8 cellular contexts compared by ENCODE assay signal in genomic region chr1:2108213-2108876, GRCh38. TPM values are rescaled to one million over a fixed set of nuclear protein-coding genes. Genes with fewer than 3 reads are reported as not detected.
DNase-seq lines count a peak whose midpoint lies in the region; ATAC-seq and TF ChIP-seq lines count a peak whose summit lies in the region.

No MANE protein-coding gene starts in this region.

- H3K9me3 ChIP-seq in BLaER1 (no peaks in the 10 kb centered on the region), HEK293 (ENCODE audit: control insufficient read depth, insufficient read depth, low read depth, low read length) (no peaks in the 10 kb centered on the region), left lung (no peaks in the 10 kb centered on the region)

- peak overlapping the region; percentile 73; the same call in 1 of the 2 replicates for H3K9ac ChIP-seq in BLaER1

- H3K27ac ChIP-seq in BLaER1 (peak overlapping the region; percentile 71), HEK293 (ENCODE audit: extremely low read depth, low read depth, low read length) (no peak overlapping the region), left lung (no peak overlapping the region)

- intact Hi-C loops in left lung (cut with DNase I), result no loop called here

- H4K20me1 ChIP-seq in BLaER1, result peaks cover 100% of the 10 kb centered on the region

- H3K27me3 ChIP-seq in BLaER1 (no peaks in the 10 kb centered on the region; the same call in 1 of the 2 replicates), left lung (no peaks in the 10 kb centered on the region)

- H3K4me2 ChIP-seq in BLaER1, result peak overlapping the region; percentile 90

- H3K4me1 ChIP-seq in BLaER1 (peaks cover 100% of the 10 kb centered on the region), HEK293 (ENCODE audit: control insufficient read depth, insufficient read depth, low read length) (no peaks in the 10 kb centered on the region), left lung (peaks cover 3 to 22% of the 10 kb centered on the region in 2 donors)

- TF ChIP-seq CTCF in HEK293 (tag by site-specific recombination; IDR thresholded peaks at IDR 0.05), result peak; percentile 33
- no peak for TF ChIP-seq CTCF in left lung (IDR thresholded peaks at IDR 0.05)

- POLR2A ChIA-PET in HEK293 (lab: Yijun Ruan, JAX), result no interaction called here

- CTCF ChIA-PET in HEK293 (lab: Yijun Ruan, JAX), result interaction anchor here (0.9 to 2.0 kb wide), 3 partner anchors 25 to 66 kb away, joined by 4 to 19 read pairs (median 12); no protein-coding TSS in a partner anchor

- peaks cover 21% of the 10 kb centered on the region for H3K36me3 ChIP-seq in BLaER1
- peaks cover 0 to 22% of the 10 kb centered on the region in 2 experiments; a peak in 1 of 3 replicates for H3K36me3 ChIP-seq in HEK293 (ENCODE audit: control insufficient read depth in 2 of 2, insufficient read depth in 1 of 2, low read length in 2 of 2)
- no peaks in the 10 kb centered on the region for H3K36me3 ChIP-seq in left lung

- ATAC-seq in left lung (peak; percentile 17), left lobe of liver (no peak)

- peak; percentile 72 for DNase-seq in astrocyte of the hippocampus (ENCODE audit: low read depth, low spot score)
- DNase-seq in left lung, result peak in 1 of 2 donors; percentile 82
- DNase-seq in NK-92 treated with Interleukin-12 subunit alpha and Interleukin-12 subunit beta, amount 100 ng/mL, for 24 hours (lab: John Stamatoyannopoulos, UW), result no peak
- DNase-seq in activated effector memory CD4-positive, alpha-beta T cell treated with anti-CD3 and anti-CD28 coated beads, Interleukin-2, amount 50 U/mL, for 16 hours, result no peak
- no peak for DNase-seq in left lobe of liver (ENCODE audit: low spot score)
- no peak for DNase-seq in stimulated activated CD4-positive, alpha-beta T cell treated with anti-CD3 and anti-CD28 coated beads, Interleukin-2, amount 100 ng/mL, for 24 hours

- H3K4me3 ChIP-seq in BLaER1, result peak overlapping the region; percentile 51; the same call in 1 of the 2 replicates
- no peak overlapping the region for H3K4me3 ChIP-seq in HEK293 (ENCODE audit: low read depth, low read length)
- no peak overlapping the region for H3K4me3 ChIP-seq in left lung

TF ChIP-seq in HEK293, 187 proteins besides CTCF, POLR2A, EP300 and RAD21:
- no peak for TF ChIP-seq ZNF704 (tag by site-specific recombination; IDR thresholded peaks at IDR 0.05)
- no peak for TF ChIP-seq ZSCAN30 (tag by site-specific recombination; IDR thresholded peaks at IDR 0.05)
- no peak for TF ChIP-seq KLF10 (tag by site-specific recombination; IDR thresholded peaks at IDR 0.05)
- TF ChIP-seq ZBTB20 (tag by site-specific recombination; IDR thresholded peaks at IDR 0.05), result no peak
- no peak for TF ChIP-seq ZNF707 (tag by site-specific recombination; IDR thresholded peaks at IDR 0.05)
- no peak for TF ChIP-seq OVOL3 (tag by site-specific recombination; IDR thresholded peaks at IDR 0.05)
- TF ChIP-seq ZNF426 (tag by site-specific recombination; IDR thresholded peaks at IDR 0.05), result no peak
- TF ChIP-seq TRIM28 (IDR thresholded peaks at IDR 0.05; ENCODE audit: borderline replicate concordance, low read length), result no peak
- TF ChIP-seq SETDB1 (IDR thresholded peaks at IDR 0.05; ENCODE audit: insufficient read length, low read length), result no peak
- no peak for TF ChIP-seq ZNF596 (tag by site-specific recombination; IDR thresholded peaks at IDR 0.05)
- no peak for TF ChIP-seq ZBTB44 (tag by site-specific recombination; IDR thresholded peaks at IDR 0.05)
- TF ChIP-seq ZNF571 (tag by site-specific recombination; IDR thresholded peaks at IDR 0.05), result no peak
- no peak for TF ChIP-seq ZNF26 (tag by site-specific recombination; IDR thresholded peaks at IDR 0.05)
- no peak for TF ChIP-seq ZFHX2 (tag by site-specific recombination; conservative IDR thresholded peaks at IDR 0.05)
- no peak for TF ChIP-seq ZNF514 (tag by site-specific recombination; IDR thresholded peaks at IDR 0.05)
- no peak for TF ChIP-seq ZNF362 (tag by site-specific recombination; IDR thresholded peaks at IDR 0.05)
- TF ChIP-seq HOXC10 (CRISPR knock-in tag; IDR thresholded peaks at IDR 0.05), result no peak
- no peak for TF ChIP-seq ZNF138 (tag by site-specific recombination; IDR thresholded peaks at IDR 0.05; ENCODE audit: borderline replicate concordance)
- no peak for TF ChIP-seq ZNF114 (tag by site-specific recombination; IDR thresholded peaks at IDR 0.05)
- no peak for TF ChIP-seq ZNF785 (tag by site-specific recombination; IDR thresholded peaks at IDR 0.05)
TF ChIP-seq in HEK293: peak in this region for 0.

RNA-seq across cellular contexts. Expression of gene PRKCZ, which starts 58.1 kb away (rescaled TPM):
- total RNA-seq in left lung, result 100 to 1,000 TPM; 100 to 129 TPM
- 22.1 TPM for total RNA-seq in left lobe of liver
